In genomic region chr1:150981177-150981804, GRCh38 we compare ENCODE assay signal across 2 cellular contexts.
TF ChIP-seq lines count a peak whose summit lies in the region.

No MANE protein-coding gene starts in this region.

TF ChIP-seq in SK-N-SH treated with all-trans-retinoic acid at 6 μM for 48 hours, 23 proteins besides CTCF, POLR2A, EP300 and RAD21 (continued from another document):
- TF ChIP-seq POU6F1 (CRISPR knock-in tag; IDR thresholded peaks at IDR 0.05; ENCODE audit: borderline replicate concordance, low read depth): no peak
- no peak for TF ChIP-seq ZNF70 (CRISPR knock-in tag; IDR thresholded peaks at IDR 0.05)
- TF ChIP-seq ISL1 (CRISPR knock-in tag; IDR thresholded peaks at IDR 0.05): no peak

TF ChIP-seq in WTC11, 78 proteins besides CTCF, POLR2A, EP300 and RAD21 (continued from another document):
- TF ChIP-seq ATF6 (CRISPR knock-in tag; IDR thresholded peaks at IDR 0.05) (no peak), NR3C1 (CRISPR knock-in tag; conservative IDR thresholded peaks at IDR 0.05; ENCODE audit: low read depth) (no peak), ZNF263 (CRISPR knock-in tag; IDR thresholded peaks at IDR 0.05; ENCODE audit: low read depth) (no peak), ZNF232 (CRISPR knock-in tag; IDR thresholded peaks at IDR 0.05) (no peak), FOXK1 (CRISPR knock-in tag; IDR thresholded peaks at IDR 0.05) (0 out of 2 replicates have a peak, but pooled peaks have one; percentile 34), RELA (CRISPR knock-in tag; IDR thresholded peaks at IDR 0.05; ENCODE audit: borderline replicate concordance) (no peak)
TF ChIP-seq in WTC11: peak in this region for 10.
